In the genomic region with DNA sequence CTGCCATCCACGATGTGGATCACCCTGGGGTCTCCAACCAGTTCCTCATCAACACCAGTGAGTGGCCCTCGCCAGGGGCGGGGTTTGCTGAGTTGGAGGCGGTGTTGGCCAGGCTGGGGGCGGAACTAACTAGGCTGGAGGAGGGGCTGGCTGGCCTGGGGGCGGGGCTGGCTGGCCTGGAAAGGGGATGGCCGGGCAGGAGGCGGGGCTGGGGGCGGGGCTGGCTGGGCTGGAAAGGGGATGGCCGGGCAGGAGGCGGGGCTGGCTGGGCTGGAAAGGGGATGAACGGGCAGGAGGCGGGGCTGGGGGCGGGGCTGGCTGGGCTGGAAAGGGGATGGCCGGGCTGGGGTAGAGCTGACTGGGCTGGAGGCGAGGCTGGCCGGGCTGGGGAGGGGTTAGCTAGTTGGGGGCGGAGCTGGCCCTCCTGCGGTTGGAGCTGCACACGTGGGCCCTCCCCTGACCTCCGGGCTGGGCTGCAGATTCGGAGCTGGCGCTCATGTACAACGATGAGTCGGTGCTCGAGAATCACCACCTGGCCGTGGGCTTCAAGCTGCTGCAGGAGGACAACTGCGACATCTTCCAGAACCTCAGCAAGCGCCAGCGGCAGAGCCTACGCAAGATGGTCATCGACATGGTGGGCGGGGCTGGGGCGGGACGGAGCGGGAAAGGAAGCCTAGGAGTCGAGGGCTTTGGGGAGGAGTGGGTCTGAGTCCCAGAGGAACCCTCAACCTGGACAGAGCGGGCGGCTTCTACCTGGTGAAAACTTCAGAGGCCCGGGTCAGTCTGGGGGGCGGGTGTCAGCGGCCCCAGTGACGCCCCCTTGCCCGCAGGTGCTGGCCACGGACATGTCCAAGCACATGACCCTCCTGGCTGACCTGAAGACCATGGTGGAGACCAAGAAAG, we compare ENCODE assay signal across 1 cellular context.
TF ChIP-seq lines count a peak whose summit lies in the region.

No MANE protein-coding gene starts in this region.

TF ChIP-seq in K562, 482 proteins besides CTCF, POLR2A, EP300 and RAD21 (continued from another document and continues in another):
- TF ChIP-seq, protein P1, sequence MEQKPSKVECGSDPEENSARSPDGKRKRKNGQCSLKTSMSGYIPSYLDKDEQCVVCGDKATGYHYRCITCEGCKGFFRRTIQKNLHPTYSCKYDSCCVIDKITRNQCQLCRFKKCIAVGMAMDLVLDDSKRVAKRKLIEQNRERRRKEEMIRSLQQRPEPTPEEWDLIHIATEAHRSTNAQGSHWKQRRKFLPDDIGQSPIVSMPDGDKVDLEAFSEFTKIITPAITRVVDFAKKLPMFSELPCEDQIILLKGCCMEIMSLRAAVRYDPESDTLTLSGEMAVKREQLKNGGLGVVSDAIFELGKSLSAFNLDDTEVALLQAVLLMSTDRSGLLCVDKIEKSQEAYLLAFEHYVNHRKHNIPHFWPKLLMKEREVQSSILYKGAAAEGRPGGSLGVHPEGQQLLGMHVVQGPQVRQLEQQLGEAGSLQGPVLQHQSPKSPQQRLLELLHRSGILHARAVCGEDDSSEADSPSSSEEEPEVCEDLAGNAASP (IDR thresholded peaks at IDR 0.05): no peak
- TF ChIP-seq COPS2 (conservative IDR thresholded peaks at IDR 0.05): no peak
- peak; percentile 27; the same call in 1 of the 2 replicates for TF ChIP-seq EGR1 (conservative IDR thresholded peaks at IDR 0.05)
- TF ChIP-seq, protein P2, sequence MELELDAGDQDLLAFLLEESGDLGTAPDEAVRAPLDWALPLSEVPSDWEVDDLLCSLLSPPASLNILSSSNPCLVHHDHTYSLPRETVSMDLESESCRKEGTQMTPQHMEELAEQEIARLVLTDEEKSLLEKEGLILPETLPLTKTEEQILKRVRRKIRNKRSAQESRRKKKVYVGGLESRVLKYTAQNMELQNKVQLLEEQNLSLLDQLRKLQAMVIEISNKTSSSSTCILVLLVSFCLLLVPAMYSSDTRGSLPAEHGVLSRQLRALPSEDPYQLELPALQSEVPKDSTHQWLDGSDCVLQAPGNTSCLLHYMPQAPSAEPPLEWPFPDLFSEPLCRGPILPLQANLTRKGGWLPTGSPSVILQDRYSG (tag; conservative IDR thresholded peaks at IDR 0.05; ENCODE audit: low read depth): no peak
- TF ChIP-seq HMG20A (CRISPR knock-in tag; conservative IDR thresholded peaks at IDR 0.05): no peak
- no peak for TF ChIP-seq CHD1 (IDR thresholded peaks at IDR 0.05; ENCODE audit: low read length)
- TF ChIP-seq ZNF408 (CRISPR knock-in tag; IDR thresholded peaks at IDR 0.05; ENCODE audit: low read depth): no peak
- no peak for TF ChIP-seq KDM1A (IDR thresholded peaks at IDR 0.05)
- no peak for TF ChIP-seq XRCC3 (IDR thresholded peaks at IDR 0.05)
- TF ChIP-seq, protein P3, sequence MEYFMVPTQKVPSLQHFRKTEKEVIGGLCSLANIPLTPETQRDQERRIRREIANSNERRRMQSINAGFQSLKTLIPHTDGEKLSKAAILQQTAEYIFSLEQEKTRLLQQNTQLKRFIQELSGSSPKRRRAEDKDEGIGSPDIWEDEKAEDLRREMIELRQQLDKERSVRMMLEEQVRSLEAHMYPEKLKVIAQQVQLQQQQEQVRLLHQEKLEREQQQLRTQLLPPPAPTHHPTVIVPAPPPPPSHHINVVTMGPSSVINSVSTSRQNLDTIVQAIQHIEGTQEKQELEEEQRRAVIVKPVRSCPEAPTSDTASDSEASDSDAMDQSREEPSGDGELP (CRISPR knock-in tag; IDR thresholded peaks at IDR 0.05; ENCODE audit: borderline replicate concordance): peak; percentile 61; the same call in 1 of the 2 replicates
- no peak for TF ChIP-seq ZC3H8 (IDR thresholded peaks at IDR 0.05)
- TF ChIP-seq HIVEP1 (CRISPR knock-in tag; IDR thresholded peaks at IDR 0.05): no peak
- peak; percentile 73 to 79; a peak in 2 of 4 replicates for TF ChIP-seq SIN3A (IDR thresholded peaks at IDR 0.05; ENCODE audit: borderline replicate concordance in 2 of 2, control insufficient read depth in 1 of 2, low read depth in 2 of 2, low read length in 2 of 2)
- TF ChIP-seq TARDBP (IDR thresholded peaks at IDR 0.05): no peak
- TF ChIP-seq, protein P4, sequence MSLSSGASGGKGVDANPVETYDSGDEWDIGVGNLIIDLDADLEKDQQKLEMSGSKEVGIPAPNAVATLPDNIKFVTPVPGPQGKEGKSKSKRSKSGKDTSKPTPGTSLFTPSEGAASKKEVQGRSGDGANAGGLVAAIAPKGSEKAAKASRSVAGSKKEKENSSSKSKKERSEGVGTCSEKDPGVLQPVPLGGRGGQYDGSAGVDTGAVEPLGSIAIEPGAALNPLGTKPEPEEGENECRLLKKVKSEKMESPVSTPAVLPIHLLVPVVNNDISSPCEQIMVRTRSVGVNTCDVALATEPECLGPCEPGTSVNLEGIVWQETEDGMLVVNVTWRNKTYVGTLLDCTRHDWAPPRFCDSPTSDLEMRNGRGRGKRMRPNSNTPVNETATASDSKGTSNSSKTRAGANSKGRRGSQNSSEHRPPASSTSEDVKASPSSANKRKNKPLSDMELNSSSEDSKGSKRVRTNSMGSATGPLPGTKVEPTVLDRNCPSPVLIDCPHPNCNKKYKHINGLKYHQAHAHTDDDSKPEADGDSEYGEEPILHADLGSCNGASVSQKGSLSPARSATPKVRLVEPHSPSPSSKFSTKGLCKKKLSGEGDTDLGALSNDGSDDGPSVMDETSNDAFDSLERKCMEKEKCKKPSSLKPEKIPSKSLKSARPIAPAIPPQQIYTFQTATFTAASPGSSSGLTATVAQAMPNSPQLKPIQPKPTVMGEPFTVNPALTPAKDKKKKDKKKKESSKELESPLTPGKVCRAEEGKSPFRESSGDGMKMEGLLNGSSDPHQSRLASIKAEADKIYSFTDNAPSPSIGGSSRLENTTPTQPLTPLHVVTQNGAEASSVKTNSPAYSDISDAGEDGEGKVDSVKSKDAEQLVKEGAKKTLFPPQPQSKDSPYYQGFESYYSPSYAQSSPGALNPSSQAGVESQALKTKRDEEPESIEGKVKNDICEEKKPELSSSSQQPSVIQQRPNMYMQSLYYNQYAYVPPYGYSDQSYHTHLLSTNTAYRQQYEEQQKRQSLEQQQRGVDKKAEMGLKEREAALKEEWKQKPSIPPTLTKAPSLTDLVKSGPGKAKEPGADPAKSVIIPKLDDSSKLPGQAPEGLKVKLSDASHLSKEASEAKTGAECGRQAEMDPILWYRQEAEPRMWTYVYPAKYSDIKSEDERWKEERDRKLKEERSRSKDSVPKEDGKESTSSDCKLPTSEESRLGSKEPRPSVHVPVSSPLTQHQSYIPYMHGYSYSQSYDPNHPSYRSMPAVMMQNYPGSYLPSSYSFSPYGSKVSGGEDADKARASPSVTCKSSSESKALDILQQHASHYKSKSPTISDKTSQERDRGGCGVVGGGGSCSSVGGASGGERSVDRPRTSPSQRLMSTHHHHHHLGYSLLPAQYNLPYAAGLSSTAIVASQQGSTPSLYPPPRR (CRISPR knock-in tag; IDR thresholded peaks at IDR 0.05; ENCODE audit: borderline replicate concordance): no peak
- no peak for TF ChIP-seq ZBTB8A (IDR thresholded peaks at IDR 0.05; ENCODE audit: partially characterized antibody)
- TF ChIP-seq YY1 (IDR thresholded peaks at IDR 0.05; ENCODE audit: borderline replicate concordance in 1 of 3, control insufficient read depth in 1 of 3, extremely low read depth in 1 of 3, insufficient read depth in 3 of 3, insufficient read length in 1 of 3, insufficient replicate concordance in 2 of 3, low read depth in 1 of 3, low read length in 2 of 3): no peak
- no peak for TF ChIP-seq CBX1 (IDR thresholded peaks at IDR 0.05; ENCODE audit: low read depth)
- no peak for TF ChIP-seq SRSF7 (optimal IDR thresholded peaks at IDR 0.05; ENCODE audit: low read depth, low read length)
- TF ChIP-seq ZNF232 (CRISPR knock-in tag; IDR thresholded peaks at IDR 0.05): no peak
- no peak for TF ChIP-seq RBM15 (IDR thresholded peaks at IDR 0.05; ENCODE audit: insufficient read depth, low read length)
- TF ChIP-seq MEF2A (IDR thresholded peaks at IDR 0.05; ENCODE audit: control insufficient read depth, low read depth, low read length): no peak
- no peak for TF ChIP-seq SLC30A9 (CRISPR knock-in tag; IDR thresholded peaks at IDR 0.05)
- peak; percentile 32; the same call in 1 of the 2 replicates for TF ChIP-seq ESRRA (IDR thresholded peaks at IDR 0.05; ENCODE audit: borderline replicate concordance, low read depth)
- TF ChIP-seq NR1H2 (CRISPR knock-in tag; IDR thresholded peaks at IDR 0.05): no peak
- peak; percentile 61 for TF ChIP-seq CREM (IDR thresholded peaks at IDR 0.05; ENCODE audit: low read depth)
- no peak for TF ChIP-seq NEUROD1 (IDR thresholded peaks at IDR 0.05; ENCODE audit: borderline replicate concordance, low read depth, low read length, partially characterized antibody)
- no peak for TF ChIP-seq TEAD1 (CRISPR knock-in tag; IDR thresholded peaks at IDR 0.05)
- TF ChIP-seq, protein P5, sequence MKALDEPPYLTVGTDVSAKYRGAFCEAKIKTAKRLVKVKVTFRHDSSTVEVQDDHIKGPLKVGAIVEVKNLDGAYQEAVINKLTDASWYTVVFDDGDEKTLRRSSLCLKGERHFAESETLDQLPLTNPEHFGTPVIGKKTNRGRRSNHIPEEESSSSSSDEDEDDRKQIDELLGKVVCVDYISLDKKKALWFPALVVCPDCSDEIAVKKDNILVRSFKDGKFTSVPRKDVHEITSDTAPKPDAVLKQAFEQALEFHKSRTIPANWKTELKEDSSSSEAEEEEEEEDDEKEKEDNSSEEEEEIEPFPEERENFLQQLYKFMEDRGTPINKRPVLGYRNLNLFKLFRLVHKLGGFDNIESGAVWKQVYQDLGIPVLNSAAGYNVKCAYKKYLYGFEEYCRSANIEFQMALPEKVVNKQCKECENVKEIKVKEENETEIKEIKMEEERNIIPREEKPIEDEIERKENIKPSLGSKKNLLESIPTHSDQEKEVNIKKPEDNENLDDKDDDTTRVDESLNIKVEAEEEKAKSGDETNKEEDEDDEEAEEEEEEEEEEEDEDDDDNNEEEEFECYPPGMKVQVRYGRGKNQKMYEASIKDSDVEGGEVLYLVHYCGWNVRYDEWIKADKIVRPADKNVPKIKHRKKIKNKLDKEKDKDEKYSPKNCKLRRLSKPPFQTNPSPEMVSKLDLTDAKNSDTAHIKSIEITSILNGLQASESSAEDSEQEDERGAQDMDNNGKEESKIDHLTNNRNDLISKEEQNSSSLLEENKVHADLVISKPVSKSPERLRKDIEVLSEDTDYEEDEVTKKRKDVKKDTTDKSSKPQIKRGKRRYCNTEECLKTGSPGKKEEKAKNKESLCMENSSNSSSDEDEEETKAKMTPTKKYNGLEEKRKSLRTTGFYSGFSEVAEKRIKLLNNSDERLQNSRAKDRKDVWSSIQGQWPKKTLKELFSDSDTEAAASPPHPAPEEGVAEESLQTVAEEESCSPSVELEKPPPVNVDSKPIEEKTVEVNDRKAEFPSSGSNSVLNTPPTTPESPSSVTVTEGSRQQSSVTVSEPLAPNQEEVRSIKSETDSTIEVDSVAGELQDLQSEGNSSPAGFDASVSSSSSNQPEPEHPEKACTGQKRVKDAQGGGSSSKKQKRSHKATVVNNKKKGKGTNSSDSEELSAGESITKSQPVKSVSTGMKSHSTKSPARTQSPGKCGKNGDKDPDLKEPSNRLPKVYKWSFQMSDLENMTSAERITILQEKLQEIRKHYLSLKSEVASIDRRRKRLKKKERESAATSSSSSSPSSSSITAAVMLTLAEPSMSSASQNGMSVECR (CRISPR knock-in tag; IDR thresholded peaks at IDR 0.05): peak; percentile 71
- TF ChIP-seq NR2C2 (CRISPR knock-in tag; IDR thresholded peaks at IDR 0.05): no peak
- 0 out of 2 replicates have a peak, but pooled peaks have one; percentile 17 for TF ChIP-seq NR2C2 (tag; IDR thresholded peaks at IDR 0.05)
- peak; percentile 54; the same call in 1 of the 2 replicates for TF ChIP-seq HDAC2 (IDR thresholded peaks at IDR 0.05)
- TF ChIP-seq SIN3B (IDR thresholded peaks at IDR 0.05; ENCODE audit: low read depth): no peak
- TF ChIP-seq ZNF384 (IDR thresholded peaks at IDR 0.05; ENCODE audit: low read depth, low read length): no peak
- TF ChIP-seq, protein P6, sequence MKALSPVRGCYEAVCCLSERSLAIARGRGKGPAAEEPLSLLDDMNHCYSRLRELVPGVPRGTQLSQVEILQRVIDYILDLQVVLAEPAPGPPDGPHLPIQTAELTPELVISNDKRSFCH (CRISPR knock-in tag; IDR thresholded peaks at IDR 0.05): no peak
- TF ChIP-seq, protein P6 (tag; IDR thresholded peaks at IDR 0.05): no peak
- no peak for TF ChIP-seq TCF7 (IDR thresholded peaks at IDR 0.05; ENCODE audit: borderline replicate concordance)
- no peak for TF ChIP-seq ZNF699 (CRISPR knock-in tag; IDR thresholded peaks at IDR 0.05; ENCODE audit: insufficient replicate concordance)
- TF ChIP-seq ZNF586 (CRISPR knock-in tag; conservative IDR thresholded peaks at IDR 0.05): no peak
- TF ChIP-seq, protein P7, sequence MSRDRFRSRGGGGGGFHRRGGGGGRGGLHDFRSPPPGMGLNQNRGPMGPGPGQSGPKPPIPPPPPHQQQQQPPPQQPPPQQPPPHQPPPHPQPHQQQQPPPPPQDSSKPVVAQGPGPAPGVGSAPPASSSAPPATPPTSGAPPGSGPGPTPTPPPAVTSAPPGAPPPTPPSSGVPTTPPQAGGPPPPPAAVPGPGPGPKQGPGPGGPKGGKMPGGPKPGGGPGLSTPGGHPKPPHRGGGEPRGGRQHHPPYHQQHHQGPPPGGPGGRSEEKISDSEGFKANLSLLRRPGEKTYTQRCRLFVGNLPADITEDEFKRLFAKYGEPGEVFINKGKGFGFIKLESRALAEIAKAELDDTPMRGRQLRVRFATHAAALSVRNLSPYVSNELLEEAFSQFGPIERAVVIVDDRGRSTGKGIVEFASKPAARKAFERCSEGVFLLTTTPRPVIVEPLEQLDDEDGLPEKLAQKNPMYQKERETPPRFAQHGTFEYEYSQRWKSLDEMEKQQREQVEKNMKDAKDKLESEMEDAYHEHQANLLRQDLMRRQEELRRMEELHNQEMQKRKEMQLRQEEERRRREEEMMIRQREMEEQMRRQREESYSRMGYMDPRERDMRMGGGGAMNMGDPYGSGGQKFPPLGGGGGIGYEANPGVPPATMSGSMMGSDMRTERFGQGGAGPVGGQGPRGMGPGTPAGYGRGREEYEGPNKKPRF (IDR thresholded peaks at IDR 0.05; ENCODE audit: low read depth, low read length): no peak
- no peak for TF ChIP-seq RBBP5 (IDR thresholded peaks at IDR 0.05; ENCODE audit: borderline replicate concordance, insufficient read depth, low read length, poor library complexity, severe bottlenecking)
- no peak for TF ChIP-seq ZNF174 (CRISPR knock-in tag; IDR thresholded peaks at IDR 0.05)
- TF ChIP-seq DIDO1 (tag; IDR thresholded peaks at IDR 0.05; ENCODE audit: low read depth): no peak
- no peak for TF ChIP-seq CBX3 (IDR thresholded peaks at IDR 0.05; ENCODE audit: borderline replicate concordance in 1 of 2, low read length in 2 of 2)
- no peak for TF ChIP-seq HDAC3 (IDR thresholded peaks at IDR 0.05; ENCODE audit: borderline replicate concordance, partially characterized antibody)
- TF ChIP-seq HDAC1 (IDR thresholded peaks at IDR 0.05): peak in 1 of 2 experiments; percentile 85; a peak in 2 of 4 replicates
- TF ChIP-seq SAP30 (IDR thresholded peaks at IDR 0.05; ENCODE audit: borderline replicate concordance, insufficient read depth, low read depth, low read length, poor library complexity, severe bottlenecking): peak; percentile 67
- no peak for TF ChIP-seq PML (IDR thresholded peaks at IDR 0.05; ENCODE audit: low read length)
- TF ChIP-seq ZNF134 (CRISPR knock-in tag; conservative IDR thresholded peaks at IDR 0.05): no peak
- no peak for TF ChIP-seq CCNT2 (IDR thresholded peaks at IDR 0.05; ENCODE audit: borderline replicate concordance, extremely low read depth, insufficient read length, low read depth, low read length)
- peak; percentile 57; the same call in 1 of the 2 replicates for TF ChIP-seq MYC (IDR thresholded peaks at IDR 0.05; ENCODE audit: low read depth, low read length)
- no peak for TF ChIP-seq MYC (CRISPR knock-in tag; IDR thresholded peaks at IDR 0.05; ENCODE audit: borderline replicate concordance, low read depth)
- TF ChIP-seq HDAC6 (IDR thresholded peaks at IDR 0.05; ENCODE audit: low read depth, low read length): no peak
